Comparison of ENCODE assay signal across 10 cellular contexts in genomic region chr18:62596145-62597005, GRCh38.
DNase-seq lines count a peak whose midpoint lies in the region; ATAC-seq and TF ChIP-seq lines count a peak whose summit lies in the region.
"Had no signal": no experiment of that assay in that cellular context is flagged by ENCODE, and none has a peak within 500 bp of the region (broad histone marks: within the 10 kb centered on the region; RNA-seq: fewer than 3 reads in every experiment).

No MANE protein-coding gene starts in this region.

- WGBS in smooth muscle cell (ENCODE audit: low lambda C conversion rate), result 4% methylated on average over 76 of the region's 90 CpGs

- H3K4me3 ChIP-seq in ascending aorta (peak overlapping the region; percentile 46 to 60), iPS-18a (ENCODE audit: low read length) (peak overlapping the region; percentile 69), smooth muscle cell (peak overlapping the region; percentile 55)

- H3K4me1 ChIP-seq in ascending aorta, result peaks cover 0 to 12% of the 10 kb centered on the region in 2 donors
- no peaks in the 10 kb centered on the region for H3K4me1 ChIP-seq in iPS-18a (ENCODE audit: control insufficient read depth, low read depth, low read length)
- peaks cover 10% of the 10 kb centered on the region for H3K4me1 ChIP-seq in smooth muscle cell (ENCODE audit: low read depth)

- peak; percentile 51 for DNase-seq in DMS 273 (lab: John Stamatoyannopoulos, UW; ENCODE audit: unreplicated experiment)
- no peak for DNase-seq in DMS 273 treated with DMSO at 0.1 percent for 48 hours (lab: John Stamatoyannopoulos, UW)
- no peak for DNase-seq in ascending aorta (ENCODE audit: low spot score in 2 of 2)
- DNase-seq in smooth muscle cell (lab: John Stamatoyannopoulos, UW; ENCODE audit: unreplicated experiment), result no peak
- no peak for DNase-seq in activated CD4-positive, CD25-positive, alpha-beta regulatory T cell treated with anti-CD3 and anti-CD28 coated beads, Interleukin-2, amount 50 U/mL, for 72 hours
- no peak for DNase-seq in dedifferentiated amniotic fluid mesenchymal stem cell (ENCODE audit: extremely low spot score)

- H3K27ac ChIP-seq in ascending aorta (no peak overlapping the region), iPS-18a (ENCODE audit: low read length) (no peak overlapping the region), smooth muscle cell (ENCODE audit: low read depth) (no peak overlapping the region)
- H3K27ac ChIP-seq: 22Rv1 had no signal

- H4K20me1 ChIP-seq in smooth muscle cell (ENCODE audit: low read depth), result no peaks in the 10 kb centered on the region

- no peaks in the 10 kb centered on the region for H3K79me2 ChIP-seq in smooth muscle cell (ENCODE audit: low read depth)

- peak overlapping the region; percentile 39 for H2AFZ ChIP-seq in smooth muscle cell (ENCODE audit: low read depth)

- no peaks in the 10 kb centered on the region for H3F3A ChIP-seq in smooth muscle cell (ENCODE audit: low read depth)

- H3K9me3 ChIP-seq in ascending aorta (no peaks in the 10 kb centered on the region), iPS-18a (ENCODE audit: control insufficient read depth, low read depth, low read length) (no peaks in the 10 kb centered on the region), smooth muscle cell (replicated peaks; ENCODE audit: low read depth) (no peaks in the 10 kb centered on the region)

- no peaks in the 10 kb centered on the region for H3K36me3 ChIP-seq in ascending aorta
- H3K36me3 ChIP-seq in iPS-18a (ENCODE audit: control insufficient read depth, low read depth, low read length), result no peaks in the 10 kb centered on the region
- no peaks in the 10 kb centered on the region for H3K36me3 ChIP-seq in smooth muscle cell (ENCODE audit: low read depth)

- no peak for TF ChIP-seq CTCF in ascending aorta (IDR thresholded peaks at IDR 0.05)
- TF ChIP-seq CTCF in smooth muscle cell (IDR thresholded peaks at IDR 0.05; ENCODE audit: borderline replicate concordance, insufficient read depth, poor library complexity, severe bottlenecking), result no peak

- peak overlapping the region; percentile 93 for H3K4me2 ChIP-seq in smooth muscle cell

- H3K9ac ChIP-seq in iPS-18a (ENCODE audit: low read length) (peak overlapping the region; percentile 34), smooth muscle cell (ENCODE audit: low read depth) (no peak overlapping the region)

- H3K27me3 ChIP-seq in ascending aorta (no peaks in the 10 kb centered on the region), iPS-18a (ENCODE audit: control insufficient read depth, insufficient read depth, low read length) (peaks cover 27% of the 10 kb centered on the region), smooth muscle cell (ENCODE audit: low read depth) (peaks cover 44% of the 10 kb centered on the region)

- intact Hi-C loops in ascending aorta (cut with DNase I), result no loop called here

- ATAC-seq in HG03280 (IDR thresholded peaks at IDR 0.05; ENCODE audit: unreplicated experiment), result no peak
- ATAC-seq: HCT116 had no signal
